Comparison of ENCODE assay signal across 15 cellular contexts in the genomic region with DNA sequence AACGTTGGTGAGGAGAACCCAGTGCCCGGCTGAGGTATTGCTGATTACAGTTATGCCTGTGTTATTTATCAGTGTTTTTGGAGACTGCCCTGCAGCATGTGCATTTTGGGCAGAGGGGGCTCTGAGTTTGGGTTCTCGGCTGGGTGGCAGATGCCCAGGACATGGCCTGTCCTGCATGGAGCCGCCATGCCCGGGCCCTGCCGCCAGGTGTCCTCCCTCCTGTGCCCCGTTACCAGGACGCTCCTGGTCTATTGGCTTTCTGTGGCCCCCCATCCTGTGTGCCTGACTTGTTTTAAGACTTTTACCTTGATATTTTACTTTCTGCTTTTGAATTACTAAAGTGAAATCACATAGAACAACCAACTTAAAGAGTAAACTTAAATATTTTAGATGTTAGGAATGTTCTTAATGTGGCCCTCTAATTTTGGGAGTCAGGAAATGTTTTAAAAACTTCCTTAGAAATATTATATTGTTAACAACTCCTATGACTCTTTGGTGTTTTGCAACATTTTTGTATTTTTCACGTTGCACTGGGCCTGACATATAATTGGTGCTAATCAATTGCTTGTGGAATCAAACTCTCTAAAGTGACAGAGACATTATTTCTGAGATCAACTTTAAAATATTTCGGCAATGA. TPM values are rescaled to one million over a fixed set of nuclear protein-coding genes. Genes with fewer than 3 reads are reported as not detected.
DNase-seq lines count a peak whose midpoint lies in the region; ATAC-seq and TF ChIP-seq lines count a peak whose summit lies in the region.
"Had no signal": no experiment of that assay in that cellular context is flagged by ENCODE, and none has a peak within 500 bp of the region (broad histone marks: within the 10 kb centered on the region; RNA-seq: fewer than 3 reads in every experiment).

No MANE protein-coding gene starts in this region.

- DNase-seq in GM12864 (ENCODE audit: low read depth) (no peak), heart right ventricle (no peak), ureter (ENCODE audit: low spot score) (no peak)
- no peak for DNase-seq in activated CD8-positive, alpha-beta memory T cell treated with anti-CD3 and anti-CD28 coated beads, Interleukin-2, amount 50 U/mL, for 48 hours
- DNase-seq: activated T-cell treated with anti-CD3 and anti-CD28 coated beads, Interleukin-2, amount 50 U/mL, for 1 hour; foreskin melanocyte; GOT3; left colon; NCI-H2171 had no signal

- H3K27ac ChIP-seq in 22Rv1 (no peak overlapping the region), OCI-LY1 (ENCODE audit: low read depth, low read length, poor library complexity, severe bottlenecking) (no peak overlapping the region), heart right ventricle (no peak overlapping the region)
- H3K27ac ChIP-seq: spleen had no signal

- H3K27me3 ChIP-seq in OCI-LY1 (ENCODE audit: insufficient read depth, low read length) (peaks cover 6% of the 10 kb centered on the region; the same call in 1 of the 2 replicates), heart right ventricle (no peaks in the 10 kb centered on the region)

- WGBS in heart right ventricle, 2 donors, result 71% methylated on average over 10 of the region's 10 CpGs

- no peaks in the 10 kb centered on the region for H4K20me1 ChIP-seq in OCI-LY1 (ENCODE audit: insufficient read depth, low read length)

- ATAC-seq in heart right ventricle (peak in 2 of 8 donors; percentile 54 to 57), HG03280 (IDR thresholded peaks at IDR 0.05; ENCODE audit: unreplicated experiment) (no peak), GM18870 (IDR thresholded peaks at IDR 0.05; ENCODE audit: unreplicated experiment) (no peak)
- ATAC-seq: left colon had no signal

- H3K4me1 ChIP-seq in OCI-LY1 (ENCODE audit: insufficient read depth, low read length, severe bottlenecking) (no peaks in the 10 kb centered on the region), heart right ventricle (peaks cover 0 to under 1% (median 0%) of the 10 kb centered on the region in 9 donors)
- H3K4me1 ChIP-seq: spleen had no signal

- no peaks in the 10 kb centered on the region for H3K36me3 ChIP-seq in OCI-LY1 (ENCODE audit: insufficient read depth, low read length)
- no peaks in the 10 kb centered on the region for H3K36me3 ChIP-seq in heart right ventricle
- H3K36me3 ChIP-seq: spleen had no signal

- H3K9ac ChIP-seq in OCI-LY1 (ENCODE audit: low read length), result no peak overlapping the region

- H3K4me3 ChIP-seq in GM12864 (ENCODE audit: low read depth, low read length) (no peak overlapping the region), OCI-LY1 (ENCODE audit: low read depth, low read length, poor library complexity, severe bottlenecking) (no peak overlapping the region), heart right ventricle (no peak overlapping the region)
- H3K4me3 ChIP-seq: spleen had no signal

- H3K9me3 ChIP-seq in OCI-LY1 (ENCODE audit: low read length), result no peaks in the 10 kb centered on the region
- H3K9me3 ChIP-seq in heart right ventricle, result no peaks in the 10 kb centered on the region
- H3K9me3 ChIP-seq: spleen had no signal

- H2AFZ ChIP-seq in OCI-LY1 (ENCODE audit: low read length), result no peak overlapping the region

- TF ChIP-seq CTCF in 22Rv1 (IDR thresholded peaks at IDR 0.05) (peak; percentile 65), GM12864 (IDR thresholded peaks at IDR 0.05; ENCODE audit: low read depth, low read length, missing control alignments) (peak; percentile 59), OCI-LY1 (IDR thresholded peaks at IDR 0.05; ENCODE audit: low read length) (peak; percentile 31; the same call in 1 of the 2 replicates), heart right ventricle (IDR thresholded peaks at IDR 0.05) (peak in 7 of 9 donors; percentile 21 to 62 (median 47))

- H3K79me2 ChIP-seq in OCI-LY1 (ENCODE audit: insufficient read depth, low read length), result no peaks in the 10 kb centered on the region

- intact Hi-C loops in heart right ventricle (cut with DNase I), result loop anchor here in 4 of 10 donors (1.0 to 5.0 kb wide), 2 partner anchors 51 to 53 kb away; partner anchors contain the start of gene PRIMA1 (in 2 of the 4)

- no peaks in the 10 kb centered on the region for H3K9me2 ChIP-seq in OCI-LY1 (ENCODE audit: low read depth, low read length)

- no peaks in the 10 kb centered on the region for H3F3A ChIP-seq in OCI-LY1 (ENCODE audit: insufficient read depth, low read length)

- H3K4me2 ChIP-seq in OCI-LY1 (ENCODE audit: low read length), result no peak overlapping the region

RNA-seq across cellular contexts. Expression of gene PRIMA1, which starts 51.8 kb away (rescaled TPM):
- total RNA-seq in heart right ventricle, result 10 to 100 TPM in 1 of 10 donors, 1 to 10 TPM in 9; 1.8 to 12.7 (median 4.1) TPM
- polyA plus RNA-seq in heart right ventricle, result 10 to 100 TPM in 1 of 2 donors, 1 to 10 TPM in 1; 2.2 to 16.3 TPM
- 5.9 TPM for total RNA-seq in ureter
- polyA plus RNA-seq: BJ had no signal
